Comparison of ENCODE assay signal across 9 cellular contexts in the genomic region with DNA sequence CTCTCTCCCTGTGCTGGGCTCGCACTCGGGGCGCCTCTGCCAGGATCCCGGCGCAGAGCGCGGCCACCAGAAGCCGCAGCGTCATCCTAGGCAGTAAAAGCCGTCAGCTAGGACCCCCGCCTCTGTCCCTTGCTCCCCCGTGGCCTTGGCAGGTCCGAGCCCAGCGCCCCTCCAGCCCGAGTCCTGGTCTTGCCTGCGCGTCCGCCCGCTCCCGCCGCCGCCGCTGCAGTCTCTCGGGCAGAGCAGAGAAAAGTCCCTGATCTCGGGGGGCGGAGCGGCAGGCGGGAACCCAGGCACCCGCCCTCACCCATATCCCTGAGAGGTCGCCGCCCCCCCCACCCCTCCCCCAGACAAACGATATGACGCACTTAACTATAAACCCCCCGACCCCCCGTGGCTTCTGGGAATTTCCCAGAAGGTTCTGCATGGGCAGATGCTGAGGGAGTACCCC. TPM values are rescaled to one million over a fixed set of nuclear protein-coding genes. Genes with fewer than 3 reads are reported as not detected.
DNase-seq lines count a peak whose midpoint lies in the region; ATAC-seq, FAIRE-seq and TF ChIP-seq lines count a peak whose summit lies in the region.
"Had no signal": no experiment of that assay in that cellular context is flagged by ENCODE, and none has a peak within 500 bp of the region (broad histone marks: within the 10 kb centered on the region; RNA-seq: fewer than 3 reads in every experiment).

A gene (minus strand): TSS at position 255 of the 451 bp plus-strand sequence. CDS start 170 bp downstream, at position 85.

- no peak for TF ChIP-seq POLR2A in GM12878 (IDR thresholded peaks at IDR 0.05; ENCODE audit: low read depth, low read length)

- no peak for DNase-seq in H7
- DNase-seq in GM12878 (ENCODE audit: low read depth, low spot score) = no peak
- DNase-seq in hepatic stellate cell (ENCODE audit: low spot score) = peak; percentile 62
- DNase-seq in activated naive CD4-positive, alpha-beta T cell treated with anti-CD3 and anti-CD28 coated beads, Interleukin-2, amount 50 U/mL, for 72 hours (ENCODE audit: low spot score in 2 of 2) = no peak
- DNase-seq in kidney glomerular epithelial cell (lab: John Stamatoyannopoulos, UW) = no peak
- DNase-seq: stimulated activated CD4-positive, alpha-beta T cell treated with anti-CD3 and anti-CD28 coated beads, Interleukin-1b, Interleukin-23, amount 100 ng/mL, for 48 hours had no signal

- POLR2A ChIA-PET in GM12878 (lab: Charles Lee) = no interaction called here

- no peak for TF ChIP-seq EP300 in GM12878 (IDR thresholded peaks at IDR 0.05; ENCODE audit: borderline replicate concordance in 1 of 2, control insufficient read depth in 1 of 2, low read depth in 2 of 2, low read length in 2 of 2)

- no peaks in the 10 kb centered on the region for H3K36me3 Mint-ChIP-seq in activated naive CD4-positive, alpha-beta T cell treated with anti-CD3 and anti-CD28 coated beads, Interleukin-2, amount 50 U/mL, for 72 hours

- H3K4me1 ChIP-seq in GM12878 (ENCODE audit: control insufficient read depth, insufficient read depth, low read length) (no peaks in the 10 kb centered on the region; the same call in 1 of the 2 replicates), skeletal muscle tissue (ENCODE audit: control insufficient read depth in 3 of 3, insufficient read depth in 3 of 3, low read length in 3 of 3) (peaks cover 45 to 58% (median 57%) of the 10 kb centered on the region in 3 donors)

- H3K27ac Mint-ChIP-seq in activated naive CD4-positive, alpha-beta T cell treated with anti-CD3 and anti-CD28 coated beads, Interleukin-2, amount 50 U/mL, for 72 hours = peak within 1 kb of the TSS in 1 of 2 donors; percentile 58

- H3K79me2 ChIP-seq in GM12878 (ENCODE audit: control insufficient read depth, insufficient read depth, low read length) = no peaks in the 10 kb centered on the region

- H3K36me3 ChIP-seq in H7 (replicated peaks; ENCODE audit: control insufficient read depth, insufficient read depth, low read length) (peaks cover 15% of the 10 kb centered on the region), GM12878 (ENCODE audit: control insufficient read depth in 2 of 2, insufficient read depth in 2 of 2, low read length in 1 of 2) (peaks cover 7 to 18% of the 10 kb centered on the region in 2 experiments), skeletal muscle tissue (ENCODE audit: control insufficient read depth in 3 of 3, insufficient read depth in 3 of 3, low read length in 3 of 3) (peaks cover 21 to 22% (median 21%) of the 10 kb centered on the region in 3 donors)

- ATAC-seq in GM12878 = peak; percentile 63
- ATAC-seq in HG02588 (IDR thresholded peaks at IDR 0.05; ENCODE audit: unreplicated experiment) = no peak
- ATAC-seq in activated naive CD4-positive, alpha-beta T cell treated with anti-CD3 and anti-CD28 coated beads, Interleukin-2, amount 50 U/mL, for 72 hours = no peak
- ATAC-seq in GM19395 (IDR thresholded peaks at IDR 0.05; ENCODE audit: unreplicated experiment) = no peak

- H3K9me3 ChIP-seq in GM12878 (replicated peaks; ENCODE audit: control insufficient read depth, insufficient read depth, low read length) (no peaks in the 10 kb centered on the region), skeletal muscle tissue (ENCODE audit: control insufficient read depth in 3 of 3, low read length in 3 of 3) (no peaks in the 10 kb centered on the region)

- intact Hi-C loops in GM12878 (cut with micrococcal nuclease; ENCODE audit: unreplicated experiment) = no loop called here

- 0 out of 2 replicates have a peak within 1 kb of the TSS, but pooled peaks have one; percentile 17 for H3K4me2 ChIP-seq in GM12878 (ENCODE audit: control insufficient read depth, insufficient read depth)

- 1% methylated on average over 20 of the region's 35 CpGs for WGBS in GM12878 (ENCODE audit: insufficient coverage, insufficient replicate concordance, low lambda C conversion rate, missing lambda C conversion rate)

- no peak within 1 kb of the TSS for H2AFZ ChIP-seq in GM12878 (ENCODE audit: control insufficient read depth, low read depth, low read length)

- SMC1A ChIA-PET in GM12878 (lab: Charles Lee; ENCODE audit: uncharacterized antibody, unreplicated experiment) = no interaction called here

- H3K9me3 Mint-ChIP-seq in activated naive CD4-positive, alpha-beta T cell treated with anti-CD3 and anti-CD28 coated beads, Interleukin-2, amount 50 U/mL, for 72 hours = no peaks in the 10 kb centered on the region

- H4K20me1 ChIP-seq in GM12878 (ENCODE audit: control insufficient read depth, insufficient read depth) = no peaks in the 10 kb centered on the region

- H3K9ac ChIP-seq in GM12878 (ENCODE audit: control insufficient read depth, insufficient read depth, low read length) = no peak within 1 kb of the TSS
- peak within 1 kb of the TSS in 2 of 3 donors; percentile 32 to 76 for H3K9ac ChIP-seq in skeletal muscle tissue (ENCODE audit: low read depth in 1 of 3, low read length in 3 of 3)

- CTCF ChIA-PET in GM12878 (lab: Yijun Ruan, JAX) = no interaction called here

- H3K27ac ChIP-seq in GM12878 (ENCODE audit: control insufficient read depth, insufficient read depth) (no peak within 1 kb of the TSS), skeletal muscle tissue (ENCODE audit: low read depth, low read length) (no peak within 1 kb of the TSS)

- TF ChIP-seq RAD21 in GM12878 (IDR thresholded peaks at IDR 0.05; ENCODE audit: insufficient read depth, low read depth, low read length) = no peak

- H3K4me3 ChIP-seq in H7 (ENCODE audit: insufficient read depth, low read depth, low read length) = peak within 1 kb of the TSS; percentile 50
- no peak within 1 kb of the TSS for H3K4me3 ChIP-seq in GM12878
- peak within 1 kb of the TSS; percentile 14 to 63 (median 54) for H3K4me3 ChIP-seq in skeletal muscle tissue (ENCODE audit: low read length in 3 of 3)

- in situ Hi-C loops in GM12878 (cut with MboI) = no loop called here

- RAD21 ChIA-PET in GM12878 (lab: Charles Lee; ENCODE audit: unreplicated experiment) = no interaction called here

- H3K27me3 ChIP-seq in H7 (ENCODE audit: control insufficient read depth, insufficient read depth, low read length) = peaks cover 7% of the 10 kb centered on the region
- H3K27me3 ChIP-seq in GM12878 (replicated peaks in 1 of 2; ENCODE audit: control insufficient read depth in 2 of 2, insufficient read depth in 2 of 2, low read length in 1 of 2) = peaks cover 0 to 9% of the 10 kb centered on the region in 2 experiments; a peak in 2 of 4 replicates
- H3K27me3 ChIP-seq in skeletal muscle tissue (ENCODE audit: control insufficient read depth in 3 of 3, insufficient read depth in 3 of 3, low read length in 3 of 3) = peaks cover 0 to 6% (median 0%) of the 10 kb centered on the region in 3 donors

- TF ChIP-seq CTCF in GM12878 (IDR thresholded peaks at IDR 0.05 in 2 of 3, conservative IDR thresholded peaks at IDR 0.05 in 1 of 3; ENCODE audit: control insufficient read depth in 2 of 3, extremely low read depth in 1 of 3, insufficient read depth in 1 of 3, low read depth in 3 of 3, low read length in 3 of 3) = no peak

- BruUV-seq in GM12878 (replicated peaks; lab: Mats Ljungman, UMichigan) = no TSS peak

- FAIRE-seq in GM12878 (lab: Jason Lieb, UNC) = no peak

TF ChIP-seq in GM12878, 131 proteins besides CTCF, POLR2A, EP300 and RAD21 (continues in another document):
- no peak for TF ChIP-seq ZSCAN29 (IDR thresholded peaks at IDR 0.05)
- TF ChIP-seq, protein P1, sequence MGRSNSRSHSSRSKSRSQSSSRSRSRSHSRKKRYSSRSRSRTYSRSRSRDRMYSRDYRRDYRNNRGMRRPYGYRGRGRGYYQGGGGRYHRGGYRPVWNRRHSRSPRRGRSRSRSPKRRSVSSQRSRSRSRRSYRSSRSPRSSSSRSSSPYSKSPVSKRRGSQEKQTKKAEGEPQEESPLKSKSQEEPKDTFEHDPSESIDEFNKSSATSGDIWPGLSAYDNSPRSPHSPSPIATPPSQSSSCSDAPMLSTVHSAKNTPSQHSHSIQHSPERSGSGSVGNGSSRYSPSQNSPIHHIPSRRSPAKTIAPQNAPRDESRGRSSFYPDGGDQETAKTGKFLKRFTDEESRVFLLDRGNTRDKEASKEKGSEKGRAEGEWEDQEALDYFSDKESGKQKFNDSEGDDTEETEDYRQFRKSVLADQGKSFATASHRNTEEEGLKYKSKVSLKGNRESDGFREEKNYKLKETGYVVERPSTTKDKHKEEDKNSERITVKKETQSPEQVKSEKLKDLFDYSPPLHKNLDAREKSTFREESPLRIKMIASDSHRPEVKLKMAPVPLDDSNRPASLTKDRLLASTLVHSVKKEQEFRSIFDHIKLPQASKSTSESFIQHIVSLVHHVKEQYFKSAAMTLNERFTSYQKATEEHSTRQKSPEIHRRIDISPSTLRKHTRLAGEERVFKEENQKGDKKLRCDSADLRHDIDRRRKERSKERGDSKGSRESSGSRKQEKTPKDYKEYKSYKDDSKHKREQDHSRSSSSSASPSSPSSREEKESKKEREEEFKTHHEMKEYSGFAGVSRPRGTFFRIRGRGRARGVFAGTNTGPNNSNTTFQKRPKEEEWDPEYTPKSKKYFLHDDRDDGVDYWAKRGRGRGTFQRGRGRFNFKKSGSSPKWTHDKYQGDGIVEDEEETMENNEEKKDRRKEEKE (IDR thresholded peaks at IDR 0.05) = no peak
- TF ChIP-seq EED (IDR thresholded peaks at IDR 0.05; ENCODE audit: low read depth) = no peak
- TF ChIP-seq TCF12 (IDR thresholded peaks at IDR 0.05; ENCODE audit: low read depth, low read length) = no peak

RNA-seq across cellular contexts. Expression of the gene that starts here (rescaled TPM):
- 19.4 and 29.4 TPM in 2 replicates for total RNA-seq in H7 (2014; rRNA removed; shearing (Covaris generic))
- 11.1 and 12.5 TPM in 2 replicates for total RNA-seq in GM12878 (2013; cell fraction: nucleolus; rRNA removed)
- total RNA-seq in GM12878 (2014; rRNA removed) = 0.11 and 0.23 TPM in 2 replicates
- total RNA-seq in GM12878 (2014; rRNA removed; fragmentation: Illumina TruSeq; extraction: Trizol) = 0.28 and 0.31 TPM in 2 replicates
- 0.64 and 1.9 TPM in 2 replicates for total RNA-seq in GM12878 (2021)
- 1.5 TPM for polyA plus RNA-seq in GM12878 (2011; ENCODE audit: low read depth)
- polyA plus RNA-seq in GM12878 (2011; rRNA removed) = 0.32 and 1.4 TPM in 2 replicates
- polyA plus RNA-seq in GM12878 (2011; cell fraction: cytosol; rRNA removed) = 0.70 and 1.2 TPM in 2 replicates
- 29.9 and 33.4 TPM in 2 replicates for polyA plus RNA-seq in GM12878 (2011; cell fraction: nucleus; rRNA removed)
- 5.4 and 6.8 TPM in 2 replicates for polyA plus RNA-seq in GM12878 (2012)
- polyA plus RNA-seq in GM12878 (2014; fragmentation: Illumina TruSeq; extraction: Trizol) = 0.24 TPM in 1 of 2 replicates, not detected in the other
- polyA plus RNA-seq in GM12878 (2014; fragmentation: Nextera tagmentation; extraction: Ambion mirVana) = under 1 TPM in 1 of 2 experiments, not detected in 1; 0.24 TPM
- polyA plus RNA-seq in GM12878 (2014; rRNA removed) = 1.0 and 1.3 TPM in 2 replicates
- under 1 TPM; 0.01 to 0.29 TPM for polyA plus RNA-seq in GM12878 (2016; fragmentation: Nextera tagmentation; extraction: Ambion mirVana)
- 0.41 and 0.44 TPM in 2 replicates for polyA minus RNA-seq in GM12878 (2011; rRNA and poly(A)+ RNA removed)
- 0.67 and 1.5 TPM in 2 replicates for polyA minus RNA-seq in GM12878 (2011; cell fraction: cytosol; rRNA and poly(A)+ RNA removed)
- 2.4 and 3.3 TPM in 2 replicates for polyA minus RNA-seq in GM12878 (2011; cell fraction: nucleus; rRNA and poly(A)+ RNA removed)
- 2.1 TPM for total RNA-seq in skeletal muscle tissue
- 1 to 10 TPM; 3.2 to 5.5 TPM for total RNA-seq in activated naive CD4-positive, alpha-beta T cell treated with anti-CD3 and anti-CD28 coated beads, Interleukin-2, amount 50 U/mL, for 72 hours
